Comparison of ENCODE assay signal across 27 cellular contexts in genomic region chr17:36890398-36891190, GRCh38. TPM values are rescaled to one million over a fixed set of nuclear protein-coding genes. Genes with fewer than 3 reads are reported as not detected.
"Had no signal": no experiment of that assay in that cellular context is flagged by ENCODE, and none has a peak within 500 bp of the region (broad histone marks: within the 10 kb centered on the region; RNA-seq: fewer than 3 reads in every experiment).

No MANE protein-coding gene starts in this region.

- H3K36me3 ChIP-seq: MG63, Peyer's patch, SJCRH30 had no signal

- H3K9me3 Mint-ChIP-seq: activated CD8-positive, alpha-beta T cell treated with anti-CD3 and anti-CD28 coated beads for 36 hours; activated naive CD4-positive, alpha-beta T cell treated with anti-CD3 and anti-CD28 coated beads, Interleukin-2, amount 10 ng/mL, durations not matched to agents 7 days and 5 days; activated naive CD8-positive, alpha-beta T cell treated with anti-CD3 and anti-CD28 coated beads for 36 hours; activated T-cell treated with anti-CD3 and anti-CD28 coated beads, Interleukin-2, amount 50 U/mL, for 72 hours; activated T-helper 2 cell treated with anti-CD3 and anti-CD28 coated beads, Interferon-gamma antibody, Interleukin-2, Interleukin-4, amounts not matched to agents 10 μg/mL and 5 μg/mL and 100 μg/mL, durations not matched to agents 14 hours and 24 hours and 36 hours; T-helper 1 cell treated with Interleukin-12 subunit alpha and Interleukin-12 subunit beta and Interleukin-4 antibody, amounts not matched to agents 30 μg/mL and 1 μg/mL, for 36 hours had no signal

- H3K4me3 ChIP-seq: MG63, Peyer's patch, SJCRH30 had no signal

- ATAC-seq: activated CD4-positive, CD25-positive, alpha-beta regulatory T cell treated with anti-CD3 and anti-CD28 coated beads, Interleukin-2, amount 50 U/mL, for 24 hours; activated CD8-positive, alpha-beta T cell treated with anti-CD3 and anti-CD28 coated beads for 36 hours; activated T-cell treated with anti-CD3 and anti-CD28 coated beads, Interleukin-2, amount 50 U/mL, for 72 hours had no signal

- H3K27ac ChIP-seq: Peyer's patch, RWPE1, SJCRH30 had no signal

- H3K9me3 ChIP-seq: MG63, Peyer's patch, SJCRH30 had no signal

- H3K4me3 Mint-ChIP-seq: activated CD8-positive, alpha-beta T cell treated with anti-CD3 and anti-CD28 coated beads for 36 hours; activated naive CD4-positive, alpha-beta T cell treated with anti-CD3 and anti-CD28 coated beads, Interleukin-2, amount 10 ng/mL, durations not matched to agents 7 days and 5 days; activated naive CD8-positive, alpha-beta T cell treated with anti-CD3 and anti-CD28 coated beads for 36 hours; activated T-cell treated with anti-CD3 and anti-CD28 coated beads, Interleukin-2, amount 50 U/mL, for 72 hours; T-helper 1 cell treated with Interleukin-12 subunit alpha and Interleukin-12 subunit beta and Interleukin-4 antibody, amounts not matched to agents 30 μg/mL and 1 μg/mL, for 36 hours had no signal

- H3K27ac Mint-ChIP-seq: activated CD8-positive, alpha-beta T cell treated with anti-CD3 and anti-CD28 coated beads for 36 hours; activated naive CD4-positive, alpha-beta T cell treated with anti-CD3 and anti-CD28 coated beads, Interleukin-2, amount 10 ng/mL, durations not matched to agents 7 days and 5 days; activated naive CD8-positive, alpha-beta T cell treated with anti-CD3 and anti-CD28 coated beads for 36 hours; activated T-cell treated with anti-CD3 and anti-CD28 coated beads, Interleukin-2, amount 50 U/mL, for 72 hours; activated T-helper 2 cell treated with anti-CD3 and anti-CD28 coated beads, Interferon-gamma antibody, Interleukin-2, Interleukin-4, amounts not matched to agents 10 μg/mL and 5 μg/mL and 100 μg/mL, durations not matched to agents 14 hours and 24 hours and 36 hours; T-helper 1 cell treated with Interleukin-12 subunit alpha and Interleukin-12 subunit beta and Interleukin-4 antibody, amounts not matched to agents 30 μg/mL and 1 μg/mL, for 36 hours had no signal

- H3K4me1 ChIP-seq: Peyer's patch had no signal

- H3K36me3 Mint-ChIP-seq: activated naive CD4-positive, alpha-beta T cell treated with anti-CD3 and anti-CD28 coated beads, Interleukin-2, amount 10 ng/mL, durations not matched to agents 7 days and 5 days; activated naive CD8-positive, alpha-beta T cell treated with anti-CD3 and anti-CD28 coated beads for 36 hours had no signal

- H3K27me3 ChIP-seq: MG63, Peyer's patch, SJCRH30 had no signal

- DNase-seq: activated CD4-positive, alpha-beta T cell treated with anti-CD3 and anti-CD28 coated beads for 4 hours; activated CD8-positive, alpha-beta memory T cell treated with anti-CD3 and anti-CD28 coated beads, Interleukin-2, amount 50 U/mL, for 4 hours; activated CD8-positive, alpha-beta T cell treated with anti-CD3 and anti-CD28 coated beads for 36 hours; activated gamma-delta T cell treated with Interleukin-2 at 50 U/mL for 16 hours; activated naive CD4-positive, alpha-beta T cell treated with anti-CD3 and anti-CD28 coated beads, Interleukin-2, amount 10 ng/mL, durations not matched to agents 7 days and 5 days; activated naive CD8-positive, alpha-beta T cell treated with anti-CD3 and anti-CD28 coated beads for 36 hours; activated T-cell treated with anti-CD3 and anti-CD28 coated beads, Interleukin-2, amount 50 U/mL, for 72 hours; cerebellar nuclear complex; MG63; MV-4-11; NCI-H1092 treated with DMSO at 0.1 percent for 48 hours; NCI-H1417 treated with DMSO at 0.1 percent for 48 hours; NCI-H187; NCI-H2081; NCI-H2227 treated with DMSO at 0.1 percent for 48 hours; NCI-H446 treated with DMSO at 0.1 percent for 48 hours; NCI-H526; NCI-H82; Peyer's patch; Right ventricle myocardium superior; SJCRH30 had no signal

- H3K4me1 Mint-ChIP-seq: activated naive CD4-positive, alpha-beta T cell treated with anti-CD3 and anti-CD28 coated beads, Interleukin-2, amount 10 ng/mL, durations not matched to agents 7 days and 5 days; activated naive CD8-positive, alpha-beta T cell treated with anti-CD3 and anti-CD28 coated beads for 36 hours had no signal

RNA-seq across cellular contexts. Expression of gene LHX1, which starts 46.7 kb away (rescaled TPM):
- total RNA-seq: activated CD8-positive, alpha-beta T cell treated with anti-CD3 and anti-CD28 coated beads for 36 hours; cardiac septum; Peyer's patch; Right ventricle myocardium superior had no signal
- polyA plus RNA-seq: adipose tissue had no signal
